ENCODE assay signal across 28 cellular contexts in genomic region chr7:70068531-70068930, GRCh38.
"Had no signal": no experiment of that assay in that cellular context is flagged by ENCODE, and none has a peak within 500 bp of the region (broad histone marks: within the 10 kb centered on the region; RNA-seq: fewer than 3 reads in every experiment).

No MANE protein-coding gene starts in this region.

- H3K9me3 Mint-ChIP-seq: activated T-cell treated with anti-CD3 and anti-CD28 coated beads, Interleukin-2, amount 50 U/mL, for 4 hours; activated T-helper 2 cell treated with anti-CD3 and anti-CD28 coated beads, Interferon-gamma antibody, Interleukin-2, Interleukin-4, amounts not matched to agents 10 μg/mL and 5 μg/mL and 100 μg/mL, durations not matched to agents 14 hours and 24 hours and 36 hours; effector memory CD8-positive, alpha-beta T cell; nephron progenitor cell; WTC11 had no signal

- H3K36me3 Mint-ChIP-seq: activated naive CD8-positive, alpha-beta T cell; WTC11 had no signal

- FAIRE-seq: endothelial cell of umbilical vein had no signal

- H3K4me1 Mint-ChIP-seq: WTC11 had no signal

- H3K27ac Mint-ChIP-seq: activated naive CD8-positive, alpha-beta T cell; activated T-helper 2 cell treated with anti-CD3 and anti-CD28 coated beads, Interferon-gamma antibody, Interleukin-2, Interleukin-4, amounts not matched to agents 10 μg/mL and 5 μg/mL and 100 μg/mL, durations not matched to agents 14 hours and 24 hours and 36 hours; effector memory CD8-positive, alpha-beta T cell; nephron progenitor cell; WTC11 had no signal

- H3K36me3 ChIP-seq: adrenal gland, ascending aorta, breast epithelium, colonic mucosa, esophagus muscularis mucosa, gastrocnemius medialis, uterus had no signal

- H3K9me3 ChIP-seq: adrenal gland, ascending aorta, breast epithelium, colonic mucosa, esophagus muscularis mucosa, gastrocnemius medialis, testis, uterus had no signal

- H3K4me1 ChIP-seq: ascending aorta, colonic mucosa, testis, uterus had no signal

- H3K27me3 Mint-ChIP-seq: activated naive CD8-positive, alpha-beta T cell; effector memory CD8-positive, alpha-beta T cell had no signal

- ATAC-seq: activated T-cell treated with anti-CD3 and anti-CD28 coated beads, Interleukin-2, amount 50 U/mL, for 4 hours; effector memory CD8-positive, alpha-beta T cell; gastrocnemius medialis; WTC11 had no signal

- H3K27me3 ChIP-seq: adrenal gland, ascending aorta, breast epithelium, colonic mucosa, dorsolateral prefrontal cortex, esophagus muscularis mucosa, gastrocnemius medialis, testis, uterus had no signal

- H3K27ac ChIP-seq: adrenal gland, ascending aorta, breast epithelium, colonic mucosa, dorsolateral prefrontal cortex, esophagus muscularis mucosa, gastrocnemius medialis, testis, uterus had no signal

- DNase-seq: activated CD8-positive, alpha-beta memory T cell treated with anti-CD3 and anti-CD28 coated beads for 24 hours; activated CD8-positive, alpha-beta memory T cell treated with anti-CD3 and anti-CD28 coated beads, Interleukin-2, amount 50 U/mL, for 4 hours; activated naive CD4-positive, alpha-beta T cell; activated T-cell treated with anti-CD3 and anti-CD28 coated beads, Interleukin-2, amount 50 U/mL, for 4 hours; adrenal gland; colonic mucosa; dorsolateral prefrontal cortex; effector memory CD8-positive, alpha-beta T cell; gastrocnemius medialis; head of caudate nucleus; hypothalamus; mesenchymal stem cell; nephron progenitor cell; nucleus accumbens; posterior cingulate gyrus; stimulated activated CD4-positive, alpha-beta T cell treated with anti-CD3 and anti-CD28 coated beads, Interleukin-4, amount 100 ng/mL, for 1 hour; stimulated activated naive CD4-positive, alpha-beta T cell; T1000; testis; trophoblast cell; uterus had no signal

- H3K4me3 Mint-ChIP-seq: activated naive CD8-positive, alpha-beta T cell; activated T-cell treated with anti-CD3 and anti-CD28 coated beads, Interleukin-2, amount 50 U/mL, for 4 hours; effector memory CD8-positive, alpha-beta T cell; nephron progenitor cell; WTC11 had no signal

- H3K4me3 ChIP-seq: adrenal gland, ascending aorta, breast epithelium, colonic mucosa, dorsolateral prefrontal cortex, esophagus muscularis mucosa, gastrocnemius medialis, testis, uterus had no signal
